19 cellular contexts compared by ENCODE assay signal in genomic region chr12:63064080-63064479, GRCh38.
DNase-seq lines count a peak whose midpoint lies in the region; ATAC-seq and TF ChIP-seq lines count a peak whose summit lies in the region.
"Had no signal": no experiment of that assay in that cellular context is flagged by ENCODE, and none has a peak within 500 bp of the region (broad histone marks: within the 10 kb centered on the region; RNA-seq: fewer than 3 reads in every experiment).

No MANE protein-coding gene starts in this region.

- H3K36me3 ChIP-seq in brain microvascular endothelial cell (replicated peaks), result no peaks in the 10 kb centered on the region
- H3K36me3 ChIP-seq: ascending aorta had no signal

- DNase-seq in AG09309 (ENCODE audit: low read depth) (peak; percentile 52), Kasumi-1 (lab: John Stamatoyannopoulos, UW) (peak; percentile 57 to 63), brain microvascular endothelial cell (peak; percentile 14), glomerular visceral epithelial cell (ENCODE audit: extremely low spot score) (peak; percentile 24), NCI-H524 treated with DMSO at 0.1 percent for 48 hours (lab: John Stamatoyannopoulos, UW) (no peak), middle frontal gyrus (ENCODE audit: extremely low spot score, low spot score) (no peak), GM13977 (ENCODE audit: low spot score) (no peak)
- DNase-seq: activated CD8-positive, alpha-beta memory T cell treated with anti-CD3 and anti-CD28 coated beads for 24 hours; dorsolateral prefrontal cortex; immature natural killer cell; Karpas-422; NCI-H2029; NCI-H524; stimulated activated CD4-positive, alpha-beta T cell treated with anti-CD3 and anti-CD28 coated beads, Interleukin-15, amount 100 ng/mL, for 24 hours had no signal

- ATAC-seq in GM18861 (IDR thresholded peaks at IDR 0.05; ENCODE audit: unreplicated experiment), result no peak
- ATAC-seq: activated T-helper 17 cell treated with anti-CD3 and anti-CD28 coated beads, Interleukin-2, amount 50 U/mL, for 72 hours; natural killer cell treated with Interleukin-12 subunit alpha and Interleukin-12 subunit beta and Interleukin-15 and Interleukin-18, amount 100 ng/mL, for 72 hours had no signal

- no peak for TF ChIP-seq CTCF in AG09309 (IDR thresholded peaks at IDR 0.05; ENCODE audit: control insufficient read depth, insufficient read depth, low read depth, low read length, missing control alignments)
- TF ChIP-seq CTCF in brain microvascular endothelial cell (IDR thresholded peaks at IDR 0.05; ENCODE audit: low read depth, low read length, missing control alignments), result no peak
- TF ChIP-seq CTCF in GM13977 (IDR thresholded peaks at IDR 0.05; ENCODE audit: extremely low read depth, insufficient read depth, missing control alignments), result no peak

- H3K27me3 ChIP-seq in brain microvascular endothelial cell (replicated peaks), result no peaks in the 10 kb centered on the region
- H3K27me3 ChIP-seq: ascending aorta, dorsolateral prefrontal cortex had no signal

- in situ Hi-C loops in brain microvascular endothelial cell (cut with HindIII; ENCODE audit: low pct_ligation_motif_present, low sequenced_read_pairs), result no loop called here
- in situ Hi-C loops in GM13977 (cut with MboI; ENCODE audit: low pct_unique_long_range_greater_than_20kb, low sequenced_read_pairs, unreplicated experiment), result no loop called here

- H3K4me3 ChIP-seq in AG09309 (ENCODE audit: control insufficient read depth, low read depth, low read length) (no peak overlapping the region), brain microvascular endothelial cell (ENCODE audit: low read depth, low read length) (no peak overlapping the region)
- H3K4me3 ChIP-seq: ascending aorta, dorsolateral prefrontal cortex, lung had no signal

- no peak overlapping the region for H3K27ac ChIP-seq in brain microvascular endothelial cell
- H3K27ac ChIP-seq: ascending aorta, dorsolateral prefrontal cortex had no signal

Comparison
In these comparisons a context has a peak if more than half of its experiments do, and no peak if none do; other contexts are left out.
1. DNase-seq: peak in AG09309 (single experiment), Kasumi-1 (2 of 2), brain microvascular endothelial cell (single experiment) and glomerular visceral epithelial cell (single experiment); none in NCI-H524 treated with DMSO at 0.1 percent for 48 hours (single experiment), middle frontal gyrus (single experiment) and GM13977 (single experiment).